8 cellular contexts compared by ENCODE assay signal in genomic region chr1:81802601-81803422, GRCh38. TPM values are rescaled to one million over a fixed set of nuclear protein-coding genes. Genes with fewer than 3 reads are reported as not detected.
DNase-seq lines count a peak whose midpoint lies in the region; ATAC-seq and TF ChIP-seq lines count a peak whose summit lies in the region.

No MANE protein-coding gene starts in this region.

- TF ChIP-seq CTCF in natural killer cell (IDR thresholded peaks at IDR 0.05) (no peak), epithelial cell of proximal tubule (conservative IDR thresholded peaks at IDR 0.05; ENCODE audit: low read depth, low read length) (peak; percentile 46), mucosa of descending colon (IDR thresholded peaks at IDR 0.05) (no peak)

- no peak for DNase-seq in natural killer cell treated with Interleukin-12 subunit alpha and Interleukin-12 subunit beta and Interleukin-15 and Interleukin-18, amount 100 ng/mL, for 72 hours (ENCODE audit: low spot score)
- no peak for DNase-seq in natural killer cell
- DNase-seq in OCI-M2 (lab: John Stamatoyannopoulos, UW; ENCODE audit: unreplicated experiment) = peak; percentile 7
- DNase-seq in epithelial cell of proximal tubule (ENCODE audit: low read depth) = no peak
- peak; percentile 34 to 57 (median 57) for DNase-seq in mucosa of descending colon
- no peak for DNase-seq in stimulated activated CD4-positive, alpha-beta T cell treated with anti-CD3 and anti-CD28 coated beads, Interleukin-4, amount 100 ng/mL, for 1 hour

- peak; percentile 32 to 38 for ATAC-seq in natural killer cell treated with Interleukin-12 subunit alpha and Interleukin-12 subunit beta and Interleukin-15 and Interleukin-18, amount 100 ng/mL, for 72 hours
- ATAC-seq in natural killer cell (no peak), mucosa of descending colon (peak; percentile 70), GM21576 (IDR thresholded peaks at IDR 0.05; ENCODE audit: unreplicated experiment) (no peak), HG03439 (IDR thresholded peaks at IDR 0.05; ENCODE audit: unreplicated experiment) (no peak)

- intact Hi-C loops in natural killer cell (cut with micrococcal nuclease) = no loop called here
- intact Hi-C loops in mucosa of descending colon (cut with DNase I, micrococcal nuclease) = no loop called here

- peaks cover 15% of the 10 kb centered on the region for H3K36me3 Mint-ChIP-seq in natural killer cell treated with Interleukin-12 subunit alpha and Interleukin-12 subunit beta and Interleukin-15 and Interleukin-18, amount 100 ng/mL, for 72 hours
- H3K36me3 Mint-ChIP-seq in natural killer cell = no peaks in the 10 kb centered on the region

- peak overlapping the region; percentile 92 for H3K4me3 ChIP-seq in epithelial cell of proximal tubule (ENCODE audit: low read depth, low read length)
- H3K4me3 ChIP-seq in mucosa of descending colon = no peak overlapping the region

- no peaks in the 10 kb centered on the region for H3K36me3 ChIP-seq in mucosa of descending colon (ENCODE audit: low read depth)

- peaks cover 16% of the 10 kb centered on the region for H3K4me1 ChIP-seq in mucosa of descending colon (ENCODE audit: low read depth)

- H3K4me1 Mint-ChIP-seq in natural killer cell treated with Interleukin-12 subunit alpha and Interleukin-12 subunit beta and Interleukin-15 and Interleukin-18, amount 100 ng/mL, for 72 hours (ENCODE audit: low read depth in 2 of 2) = no peaks in the 10 kb centered on the region
- no peaks in the 10 kb centered on the region for H3K4me1 Mint-ChIP-seq in natural killer cell

- peaks cover 18 to 26% of the 10 kb centered on the region in 2 donors for H3K27me3 Mint-ChIP-seq in natural killer cell treated with Interleukin-12 subunit alpha and Interleukin-12 subunit beta and Interleukin-15 and Interleukin-18, amount 100 ng/mL, for 72 hours
- peaks cover 28 to 29% of the 10 kb centered on the region in 2 donors for H3K27me3 Mint-ChIP-seq in natural killer cell (ENCODE audit: low read depth in 2 of 2)

- H3K27ac Mint-ChIP-seq in natural killer cell treated with Interleukin-12 subunit alpha and Interleukin-12 subunit beta and Interleukin-15 and Interleukin-18, amount 100 ng/mL, for 72 hours = no peak overlapping the region
- no peak overlapping the region for H3K27ac Mint-ChIP-seq in natural killer cell

- H3K4me3 Mint-ChIP-seq in natural killer cell treated with Interleukin-12 subunit alpha and Interleukin-12 subunit beta and Interleukin-15 and Interleukin-18, amount 100 ng/mL, for 72 hours = no peak overlapping the region
- no peak overlapping the region for H3K4me3 Mint-ChIP-seq in natural killer cell

- H3K9me3 ChIP-seq in mucosa of descending colon = no peaks in the 10 kb centered on the region

- H3K9me3 Mint-ChIP-seq in natural killer cell treated with Interleukin-12 subunit alpha and Interleukin-12 subunit beta and Interleukin-15 and Interleukin-18, amount 100 ng/mL, for 72 hours = peaks cover 7% of the 10 kb centered on the region
- H3K9me3 Mint-ChIP-seq in natural killer cell = peaks cover 0 to 4% of the 10 kb centered on the region in 2 donors

RNA-seq across cellular contexts. Expression of gene ADGRL2, which starts 2.1 kb away (rescaled TPM):
- total RNA-seq in natural killer cell treated with Interleukin-12 subunit alpha and Interleukin-12 subunit beta and Interleukin-15 and Interleukin-18, amount 100 ng/mL, for 72 hours = under 1 TPM in 1 of 2 donors, not detected in 1; 0.43 TPM
- total RNA-seq in natural killer cell (not detected), epithelial cell of proximal tubule (21.6 and 22.4 TPM in 2 replicates), mucosa of descending colon (10 to 100 TPM in 1 of 3 donors, 1 to 10 TPM in 2; 4.5 to 31.7 (median 9.2) TPM)

Comparison
In these comparisons a context has a peak if more than half of its experiments do, and no peak if none do; other contexts are left out.
1. ATAC-seq: peak in natural killer cell treated with Interleukin-12 subunit alpha and Interleukin-12 subunit beta and Interleukin-15 and Interleukin-18, amount 100 ng/mL, for 72 hours (2 of 2) and mucosa of descending colon (single experiment); none in natural killer cell (0 of 3), GM21576 (single experiment) and HG03439 (single experiment).
2. DNase-seq: peak in OCI-M2 (single experiment) and mucosa of descending colon (3 of 3); none in natural killer cell treated with Interleukin-12 subunit alpha and Interleukin-12 subunit beta and Interleukin-15 and Interleukin-18, amount 100 ng/mL, for 72 hours (single experiment), natural killer cell (single experiment), epithelial cell of proximal tubule (single experiment) and stimulated activated CD4-positive, alpha-beta T cell treated with anti-CD3 and anti-CD28 coated beads, Interleukin-4, amount 100 ng/mL, for 1 hour (single experiment).